12 cellular contexts compared by ENCODE assay signal in the genomic region with DNA sequence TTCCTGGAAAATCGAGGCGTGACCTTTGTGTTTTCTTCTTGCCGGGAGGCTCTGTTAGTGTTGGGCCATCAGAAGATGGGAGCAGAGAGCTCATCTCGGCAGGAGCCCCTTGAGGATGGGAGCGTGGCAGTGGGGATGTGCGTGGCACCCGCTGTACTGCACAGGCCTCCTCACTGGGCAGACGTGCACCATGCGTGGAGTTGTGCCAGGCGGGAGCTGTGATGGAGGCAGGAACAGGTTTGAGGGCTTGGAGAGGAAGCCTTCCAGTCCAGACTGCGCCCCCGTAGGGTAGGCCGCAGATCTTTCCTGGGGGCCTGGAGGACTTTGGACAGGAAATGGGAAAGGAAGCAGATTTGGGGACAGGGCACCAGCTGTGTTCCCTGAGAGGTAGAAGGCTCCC.
DNase-seq lines count a peak whose midpoint lies in the region; ATAC-seq and TF ChIP-seq lines count a peak whose summit lies in the region.
"Had no signal": no experiment of that assay in that cellular context is flagged by ENCODE, and none has a peak within 500 bp of the region (broad histone marks: within the 10 kb centered on the region; RNA-seq: fewer than 3 reads in every experiment).

No MANE protein-coding gene starts in this region.

- TF ChIP-seq RAD21 in SK-N-SH (IDR thresholded peaks at IDR 0.05; ENCODE audit: low read length): no peak

- no peaks in the 10 kb centered on the region for H3F3A ChIP-seq in SK-N-SH (replicated peaks; ENCODE audit: insufficient read depth)

- no peak overlapping the region for H3K4ac ChIP-seq in neuronal stem cell (ENCODE audit: low read length)

- no peaks in the 10 kb centered on the region for H3K79me2 ChIP-seq in SK-N-SH (ENCODE audit: insufficient read depth)

- H2BK15ac ChIP-seq in neuronal stem cell (ENCODE audit: low read length): no peak overlapping the region

- POLR2A ChIA-PET in SK-N-SH (lab: Yijun Ruan, JAX): interaction anchor here (1.1 to 1.3 kb wide), 2 partner anchors 10 to 139 kb away, joined by 3 read pairs; no protein-coding TSS in a partner anchor

- no peak overlapping the region for H3K4me2 ChIP-seq in SK-N-SH
- no peak overlapping the region for H3K4me2 ChIP-seq in neuronal stem cell (ENCODE audit: insufficient read depth, low read length, poor library complexity, severe bottlenecking)

- no peak overlapping the region for H4K91ac ChIP-seq in neuronal stem cell (ENCODE audit: low read depth, low read length, poor library complexity)

- H3K27ac ChIP-seq in SK-N-SH (ENCODE audit: low read depth in 2 of 2, low read length in 1 of 2) (no peak overlapping the region), WERI-Rb-1 (peak overlapping the region; percentile 45), right atrium auricular region (peak overlapping the region; percentile 78 to 79), neuronal stem cell (replicated peaks; ENCODE audit: low read length) (no peak overlapping the region), coronary artery (no peak overlapping the region)
- H3K27ac ChIP-seq: 22Rv1 had no signal

- H3K4me1 ChIP-seq in SK-N-SH (ENCODE audit: control insufficient read depth in 1 of 2, insufficient read depth in 2 of 2, low read depth in 1 of 2, low read length in 1 of 2): peaks cover 0 to 2% of the 10 kb centered on the region in 2 experiments; a peak in 1 of 4 replicates
- H3K4me1 ChIP-seq in right atrium auricular region: peaks cover 0 to 27% of the 10 kb centered on the region in 2 donors
- peaks cover 6 to 9% of the 10 kb centered on the region in 2 donors for H3K4me1 ChIP-seq in neuronal stem cell (ENCODE audit: control insufficient read depth in 2 of 2, insufficient read depth in 1 of 2, low read depth in 1 of 2, low read length in 2 of 2)
- H3K4me1 ChIP-seq: BE2C had no signal

- 0 out of 3 replicates have a peak, but pooled peaks have one; percentile 6 for ATAC-seq in SK-N-SH treated with all-trans-retinoic acid at 6 μM for 48 hours

- DNase-seq in SK-N-SH (no peak), WERI-Rb-1 (no peak), right atrium auricular region (ENCODE audit: low spot score) (no peak), neuronal stem cell (ENCODE audit: low spot score) (no peak), coronary artery (ENCODE audit: low spot score) (no peak), NCI-H226 (no peak), SW480 (ENCODE audit: low spot score) (no peak)
- DNase-seq: NCI-H2081 treated with DMSO at 0.1 percent for 48 hours had no signal

- H3K79me1 ChIP-seq in neuronal stem cell (ENCODE audit: low read depth, low read length): no peaks in the 10 kb centered on the region

- H3K36me3 ChIP-seq in SK-N-SH (replicated peaks in 1 of 2; ENCODE audit: control insufficient read depth in 1 of 2, insufficient read depth in 2 of 2, low read length in 1 of 2): no peaks in the 10 kb centered on the region
- peaks cover 88% of the 10 kb centered on the region for H3K36me3 ChIP-seq in WERI-Rb-1
- H3K36me3 ChIP-seq in right atrium auricular region: no peaks in the 10 kb centered on the region
- H3K36me3 ChIP-seq in neuronal stem cell (replicated peaks in 1 of 2; ENCODE audit: control insufficient read depth in 2 of 2, insufficient read depth in 2 of 2, low read length in 2 of 2): no peaks in the 10 kb centered on the region
- H3K36me3 ChIP-seq: BE2C, MG63 had no signal

- TF ChIP-seq CTCF in SK-N-SH (IDR thresholded peaks at IDR 0.05) (no peak), WERI-Rb-1 (IDR thresholded peaks at IDR 0.05; ENCODE audit: low read depth, low read length) (no peak), right atrium auricular region (IDR thresholded peaks at IDR 0.05) (no peak), coronary artery (IDR thresholded peaks at IDR 0.05) (no peak)

- H3K18ac ChIP-seq in neuronal stem cell (ENCODE audit: low read length): no peak overlapping the region

- 94% methylated on average over 13 of the region's 13 CpGs for WGBS in SK-N-SH (ENCODE audit: low lambda C conversion rate)
- no CpG with 5 or more reads among the region's 13 CpGs for WGBS in neuronal stem cell (ENCODE audit: extremely low coverage in 2 of 2, insufficient read length in 2 of 2, insufficient replicate concordance in 1 of 2), 2 donors

- no peak overlapping the region for H2BK120ac ChIP-seq in neuronal stem cell (ENCODE audit: low read depth, low read length)

- H2AK5ac ChIP-seq in neuronal stem cell (ENCODE audit: low read depth, low read length): peak overlapping the region; percentile 72

- H3K27me3 ChIP-seq in SK-N-SH (ENCODE audit: insufficient read depth) (no peaks in the 10 kb centered on the region), WERI-Rb-1 (ENCODE audit: insufficient read depth, low read depth, severe bottlenecking) (no peaks in the 10 kb centered on the region), right atrium auricular region (no peaks in the 10 kb centered on the region), neuronal stem cell (ENCODE audit: control insufficient read depth in 3 of 3, insufficient read depth in 3 of 3, low read depth in 1 of 3, low read length in 3 of 3) (no peaks in the 10 kb centered on the region)
- H3K27me3 ChIP-seq: BE2C, MG63 had no signal

- TF ChIP-seq EP300 in SK-N-SH (IDR thresholded peaks at IDR 0.05; ENCODE audit: borderline replicate concordance in 1 of 2, low read depth in 1 of 2, low read length in 1 of 2): no peak

- CTCF ChIA-PET in SK-N-SH (lab: Yijun Ruan, JAX): interaction anchor here (0.6 to 13.4 kb wide), 51 partner anchors 8 to 530 kb away, joined by 3 to 368 read pairs (median 8); no protein-coding TSS in a partner anchor

- no peak overlapping the region for H2AFZ ChIP-seq in SK-N-SH (ENCODE audit: low read depth)
- H2AFZ ChIP-seq in neuronal stem cell (ENCODE audit: low read length): no peak overlapping the region

- no peak overlapping the region for H3K9ac ChIP-seq in SK-N-SH
- no peak overlapping the region for H3K9ac ChIP-seq in neuronal stem cell (ENCODE audit: low read depth, low read length, poor library complexity)

- H3K23ac ChIP-seq in neuronal stem cell (ENCODE audit: low read depth, low read length, poor library complexity): no peak overlapping the region

- H3K9me3 ChIP-seq in SK-N-SH (no peaks in the 10 kb centered on the region), WERI-Rb-1 (ENCODE audit: severe bottlenecking) (no peaks in the 10 kb centered on the region), right atrium auricular region (no peaks in the 10 kb centered on the region), neuronal stem cell (replicated peaks in 1 of 2; ENCODE audit: control insufficient read depth in 2 of 2, insufficient read depth in 1 of 2, low read depth in 1 of 2, low read length in 2 of 2) (no peaks in the 10 kb centered on the region)
- H3K9me3 ChIP-seq: BE2C, MG63 had no signal

- H2BK12ac ChIP-seq in neuronal stem cell (ENCODE audit: low read length): peak overlapping the region; percentile 36

- no peak overlapping the region for H2BK5ac ChIP-seq in neuronal stem cell (ENCODE audit: low read length)

- no peaks in the 10 kb centered on the region for H3K9me2 ChIP-seq in SK-N-SH

- H4K20me1 ChIP-seq in SK-N-SH (ENCODE audit: insufficient read depth): no peaks in the 10 kb centered on the region

- no peak overlapping the region for H3K4me3 ChIP-seq in SK-N-SH (ENCODE audit: low read depth in 2 of 2, low read length in 1 of 2)
- no peak overlapping the region for H3K4me3 ChIP-seq in WERI-Rb-1 (ENCODE audit: low read depth, low read length)
- no peak overlapping the region for H3K4me3 ChIP-seq in right atrium auricular region
- H3K4me3 ChIP-seq in neuronal stem cell (ENCODE audit: low read length in 2 of 2): no peak overlapping the region
- no peak overlapping the region for H3K4me3 ChIP-seq in coronary artery
- H3K4me3 ChIP-seq: MG63 had no signal

- H3K14ac ChIP-seq in neuronal stem cell (ENCODE audit: low read length): no peak overlapping the region

- no peak overlapping the region for H4K8ac ChIP-seq in neuronal stem cell (ENCODE audit: low read depth, low read length)

TF ChIP-seq in SK-N-SH treated with all-trans-retinoic acid at 6 μM for 48 hours, 23 proteins besides CTCF, POLR2A, EP300 and RAD21 (continues in another document):
- TF ChIP-seq, protein P1, sequence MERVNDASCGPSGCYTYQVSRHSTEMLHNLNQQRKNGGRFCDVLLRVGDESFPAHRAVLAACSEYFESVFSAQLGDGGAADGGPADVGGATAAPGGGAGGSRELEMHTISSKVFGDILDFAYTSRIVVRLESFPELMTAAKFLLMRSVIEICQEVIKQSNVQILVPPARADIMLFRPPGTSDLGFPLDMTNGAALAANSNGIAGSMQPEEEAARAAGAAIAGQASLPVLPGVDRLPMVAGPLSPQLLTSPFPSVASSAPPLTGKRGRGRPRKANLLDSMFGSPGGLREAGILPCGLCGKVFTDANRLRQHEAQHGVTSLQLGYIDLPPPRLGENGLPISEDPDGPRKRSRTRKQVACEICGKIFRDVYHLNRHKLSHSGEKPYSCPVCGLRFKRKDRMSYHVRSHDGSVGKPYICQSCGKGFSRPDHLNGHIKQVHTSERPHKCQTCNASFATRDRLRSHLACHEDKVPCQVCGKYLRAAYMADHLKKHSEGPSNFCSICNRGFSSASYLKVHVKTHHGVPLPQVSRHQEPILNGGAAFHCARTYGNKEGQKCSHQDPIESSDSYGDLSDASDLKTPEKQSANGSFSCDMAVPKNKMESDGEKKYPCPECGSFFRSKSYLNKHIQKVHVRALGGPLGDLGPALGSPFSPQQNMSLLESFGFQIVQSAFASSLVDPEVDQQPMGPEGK (CRISPR knock-in tag; IDR thresholded peaks at IDR 0.05; ENCODE audit: borderline replicate concordance): no peak
- TF ChIP-seq TOX (CRISPR knock-in tag; IDR thresholded peaks at IDR 0.05; ENCODE audit: borderline replicate concordance): no peak
- no peak for TF ChIP-seq RARB (CRISPR knock-in tag; IDR thresholded peaks at IDR 0.05)
- no peak for TF ChIP-seq SNAI2 (CRISPR knock-in tag; IDR thresholded peaks at IDR 0.05)

TF ChIP-seq in SK-N-SH, 30 proteins besides CTCF, POLR2A, EP300 and RAD21 (continues in another document):
- no peak for TF ChIP-seq YY1 (IDR thresholded peaks at IDR 0.05; ENCODE audit: low read depth)
- no peak for TF ChIP-seq RFX5 (IDR thresholded peaks at IDR 0.05; ENCODE audit: low read length)
- TF ChIP-seq EZH2phosphoT487 (IDR thresholded peaks at IDR 0.05; ENCODE audit: borderline replicate concordance, low read depth): no peak
- no peak for TF ChIP-seq ELF1 (IDR thresholded peaks at IDR 0.05)
- TF ChIP-seq, protein P2, sequence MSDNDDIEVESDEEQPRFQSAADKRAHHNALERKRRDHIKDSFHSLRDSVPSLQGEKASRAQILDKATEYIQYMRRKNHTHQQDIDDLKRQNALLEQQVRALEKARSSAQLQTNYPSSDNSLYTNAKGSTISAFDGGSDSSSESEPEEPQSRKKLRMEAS (IDR thresholded peaks at IDR 0.05; ENCODE audit: low read depth): no peak
- no peak for TF ChIP-seq NFIC (IDR thresholded peaks at IDR 0.05; ENCODE audit: borderline replicate concordance)
- TF ChIP-seq FOXJ3 (CRISPR knock-in tag; IDR thresholded peaks at IDR 0.05): no peak
- TF ChIP-seq GATA2 (CRISPR knock-in tag; IDR thresholded peaks at IDR 0.05): no peak
- TF ChIP-seq GABPA (IDR thresholded peaks at IDR 0.05; ENCODE audit: low read depth): no peak
- no peak for TF ChIP-seq SIN3A (IDR thresholded peaks at IDR 0.05; ENCODE audit: borderline replicate concordance, low read depth, low read length)
- no peak for TF ChIP-seq RXRA (IDR thresholded peaks at IDR 0.05; ENCODE audit: borderline replicate concordance, low read depth)

Comparison
In these comparisons a context has a peak if more than half of its experiments do, and no peak if none do; other contexts are left out.
1. H3K27ac ChIP-seq: peak in WERI-Rb-1 (single experiment) and right atrium auricular region (2 of 2); none in SK-N-SH (0 of 2), neuronal stem cell (single experiment) and coronary artery (0 of 2).